ENCODE assay signal across 1 cellular context in the genomic region with DNA sequence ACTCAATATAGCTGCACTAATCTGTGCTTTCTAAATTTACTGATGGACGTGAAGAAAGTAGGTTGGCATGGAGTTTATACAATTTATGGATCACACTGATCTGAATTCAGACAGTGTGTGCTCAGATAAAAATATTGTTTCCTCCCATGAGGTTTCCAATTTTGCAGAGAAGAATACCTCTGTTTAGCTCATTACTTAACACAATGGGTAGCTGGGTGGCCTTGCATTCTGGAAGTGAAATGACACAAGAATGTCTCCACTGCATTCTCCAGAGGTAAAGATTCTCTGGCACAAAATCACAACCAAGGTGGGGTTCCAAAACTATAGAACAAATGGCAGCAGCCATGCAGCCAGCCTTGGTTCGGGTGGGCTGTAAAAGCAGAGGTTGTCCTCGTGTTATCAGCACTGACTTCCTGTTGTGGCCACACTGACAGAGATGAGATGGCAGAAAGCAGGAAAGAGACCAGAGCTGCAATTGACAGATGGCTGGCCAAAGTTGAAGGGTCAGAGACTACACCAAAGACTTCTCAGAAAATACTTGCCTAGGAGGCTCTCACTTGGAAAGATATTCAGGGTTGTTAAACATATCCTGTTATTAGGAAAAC.
TF ChIP-seq lines count a peak whose summit lies in the region.

No MANE protein-coding gene starts in this region.

TF ChIP-seq in GM23338, 12 proteins besides CTCF, POLR2A, EP300 and RAD21 (continued from another document):
- TF ChIP-seq ZNF462 (CRISPR knock-in tag; IDR thresholded peaks at IDR 0.05), result no peak
- no peak for TF ChIP-seq EZH2phosphoT487 (IDR thresholded peaks at IDR 0.05; ENCODE audit: unreplicated experiment)
- TF ChIP-seq, protein P1, sequence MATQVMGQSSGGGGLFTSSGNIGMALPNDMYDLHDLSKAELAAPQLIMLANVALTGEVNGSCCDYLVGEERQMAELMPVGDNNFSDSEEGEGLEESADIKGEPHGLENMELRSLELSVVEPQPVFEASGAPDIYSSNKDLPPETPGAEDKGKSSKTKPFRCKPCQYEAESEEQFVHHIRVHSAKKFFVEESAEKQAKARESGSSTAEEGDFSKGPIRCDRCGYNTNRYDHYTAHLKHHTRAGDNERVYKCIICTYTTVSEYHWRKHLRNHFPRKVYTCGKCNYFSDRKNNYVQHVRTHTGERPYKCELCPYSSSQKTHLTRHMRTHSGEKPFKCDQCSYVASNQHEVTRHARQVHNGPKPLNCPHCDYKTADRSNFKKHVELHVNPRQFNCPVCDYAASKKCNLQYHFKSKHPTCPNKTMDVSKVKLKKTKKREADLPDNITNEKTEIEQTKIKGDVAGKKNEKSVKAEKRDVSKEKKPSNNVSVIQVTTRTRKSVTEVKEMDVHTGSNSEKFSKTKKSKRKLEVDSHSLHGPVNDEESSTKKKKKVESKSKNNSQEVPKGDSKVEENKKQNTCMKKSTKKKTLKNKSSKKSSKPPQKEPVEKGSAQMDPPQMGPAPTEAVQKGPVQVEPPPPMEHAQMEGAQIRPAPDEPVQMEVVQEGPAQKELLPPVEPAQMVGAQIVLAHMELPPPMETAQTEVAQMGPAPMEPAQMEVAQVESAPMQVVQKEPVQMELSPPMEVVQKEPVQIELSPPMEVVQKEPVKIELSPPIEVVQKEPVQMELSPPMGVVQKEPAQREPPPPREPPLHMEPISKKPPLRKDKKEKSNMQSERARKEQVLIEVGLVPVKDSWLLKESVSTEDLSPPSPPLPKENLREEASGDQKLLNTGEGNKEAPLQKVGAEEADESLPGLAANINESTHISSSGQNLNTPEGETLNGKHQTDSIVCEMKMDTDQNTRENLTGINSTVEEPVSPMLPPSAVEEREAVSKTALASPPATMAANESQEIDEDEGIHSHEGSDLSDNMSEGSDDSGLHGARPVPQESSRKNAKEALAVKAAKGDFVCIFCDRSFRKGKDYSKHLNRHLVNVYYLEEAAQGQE (IDR thresholded peaks at IDR 0.05; ENCODE audit: unreplicated experiment), result no peak
- no peak for TF ChIP-seq CREB1 (CRISPR knock-in tag; IDR thresholded peaks at IDR 0.05; ENCODE audit: low read depth)
- TF ChIP-seq ETS1 (IDR thresholded peaks at IDR 0.05), result no peak
- TF ChIP-seq ZNF331 (CRISPR knock-in tag; IDR thresholded peaks at IDR 0.05; ENCODE audit: low read depth), result no peak
- TF ChIP-seq ZNF114 (CRISPR knock-in tag; IDR thresholded peaks at IDR 0.05), result no peak
- no peak for TF ChIP-seq NANOG (IDR thresholded peaks at IDR 0.05; ENCODE audit: borderline replicate concordance)
